In the genomic region with DNA sequence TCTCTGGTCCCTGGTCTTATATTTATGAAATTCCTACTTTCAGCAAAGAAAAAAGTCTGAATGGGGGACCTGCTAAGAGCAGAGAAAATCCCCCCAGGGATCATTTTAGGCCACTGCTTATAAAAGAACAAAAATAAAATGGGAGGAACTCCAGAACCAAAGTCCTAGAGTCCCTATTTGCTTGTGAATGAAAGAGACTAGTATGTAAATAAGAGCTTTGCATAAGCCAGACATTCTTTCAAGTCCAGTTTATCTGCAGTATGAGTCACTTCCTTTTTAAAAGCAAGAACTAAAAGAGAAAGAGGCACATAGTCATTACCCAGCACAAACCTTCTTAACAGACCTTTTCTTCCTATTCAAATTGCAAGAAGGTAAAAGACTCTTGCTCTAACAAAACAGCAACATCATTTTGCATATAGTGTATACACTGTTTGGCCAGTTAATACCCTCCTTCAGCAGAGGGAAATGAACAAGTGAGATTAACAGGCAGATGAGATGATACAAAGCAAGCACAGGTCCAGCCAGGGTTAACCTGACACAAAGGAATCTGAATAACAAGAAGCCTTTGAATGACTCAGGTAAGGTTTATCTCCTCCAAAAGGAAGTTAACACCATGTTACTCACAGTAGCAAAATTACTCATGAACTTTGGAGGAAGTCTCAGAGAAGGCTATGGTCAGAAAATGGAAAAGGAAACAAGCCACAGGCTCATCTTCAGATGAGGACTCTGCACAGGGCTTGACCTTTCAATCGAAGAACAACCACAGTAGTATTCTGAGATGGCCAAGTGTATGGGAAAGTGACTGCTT, we compare ENCODE assay signal across 1 cellular context.
TF ChIP-seq lines count a peak whose summit lies in the region.

No MANE protein-coding gene starts in this region.

TF ChIP-seq in H1, 55 proteins besides CTCF, POLR2A, EP300 and RAD21:
- TF ChIP-seq SP4 (IDR thresholded peaks at IDR 0.05; ENCODE audit: low read length) (no peak), SP1 (IDR thresholded peaks at IDR 0.05; ENCODE audit: low read depth, low read length) (peak; percentile 61; the same call in 1 of the 2 replicates), JUND (IDR thresholded peaks at IDR 0.05; ENCODE audit: low read length) (peak; percentile 93), MAFK (IDR thresholded peaks at IDR 0.05; ENCODE audit: low read depth, low read length) (0 out of 2 replicates have a peak, but pooled peaks have one; percentile 39), ASH2L (IDR thresholded peaks at IDR 0.05; ENCODE audit: low read length) (peak; percentile 48), KDM4A (IDR thresholded peaks at IDR 0.05; ENCODE audit: low read depth, low read length, severe bottlenecking) (peak; percentile 12), POU5F1 (IDR thresholded peaks at IDR 0.05; ENCODE audit: low read depth, low read length) (no peak), TBP (IDR thresholded peaks at IDR 0.05; ENCODE audit: low read depth, low read length) (no peak), CBX5 (IDR thresholded peaks at IDR 0.05; ENCODE audit: low read depth, low read length) (no peak), GTF2F1 (IDR thresholded peaks at IDR 0.05; ENCODE audit: borderline replicate concordance, low read depth, low read length) (no peak)
- TF ChIP-seq, protein P1, sequence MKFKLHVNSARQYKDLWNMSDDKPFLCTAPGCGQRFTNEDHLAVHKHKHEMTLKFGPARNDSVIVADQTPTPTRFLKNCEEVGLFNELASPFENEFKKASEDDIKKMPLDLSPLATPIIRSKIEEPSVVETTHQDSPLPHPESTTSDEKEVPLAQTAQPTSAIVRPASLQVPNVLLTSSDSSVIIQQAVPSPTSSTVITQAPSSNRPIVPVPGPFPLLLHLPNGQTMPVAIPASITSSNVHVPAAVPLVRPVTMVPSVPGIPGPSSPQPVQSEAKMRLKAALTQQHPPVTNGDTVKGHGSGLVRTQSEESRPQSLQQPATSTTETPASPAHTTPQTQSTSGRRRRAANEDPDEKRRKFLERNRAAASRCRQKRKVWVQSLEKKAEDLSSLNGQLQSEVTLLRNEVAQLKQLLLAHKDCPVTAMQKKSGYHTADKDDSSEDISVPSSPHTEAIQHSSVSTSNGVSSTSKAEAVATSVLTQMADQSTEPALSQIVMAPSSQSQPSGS (IDR thresholded peaks at IDR 0.05; ENCODE audit: low read length), result peak; percentile 76
- TF ChIP-seq, protein P2, sequence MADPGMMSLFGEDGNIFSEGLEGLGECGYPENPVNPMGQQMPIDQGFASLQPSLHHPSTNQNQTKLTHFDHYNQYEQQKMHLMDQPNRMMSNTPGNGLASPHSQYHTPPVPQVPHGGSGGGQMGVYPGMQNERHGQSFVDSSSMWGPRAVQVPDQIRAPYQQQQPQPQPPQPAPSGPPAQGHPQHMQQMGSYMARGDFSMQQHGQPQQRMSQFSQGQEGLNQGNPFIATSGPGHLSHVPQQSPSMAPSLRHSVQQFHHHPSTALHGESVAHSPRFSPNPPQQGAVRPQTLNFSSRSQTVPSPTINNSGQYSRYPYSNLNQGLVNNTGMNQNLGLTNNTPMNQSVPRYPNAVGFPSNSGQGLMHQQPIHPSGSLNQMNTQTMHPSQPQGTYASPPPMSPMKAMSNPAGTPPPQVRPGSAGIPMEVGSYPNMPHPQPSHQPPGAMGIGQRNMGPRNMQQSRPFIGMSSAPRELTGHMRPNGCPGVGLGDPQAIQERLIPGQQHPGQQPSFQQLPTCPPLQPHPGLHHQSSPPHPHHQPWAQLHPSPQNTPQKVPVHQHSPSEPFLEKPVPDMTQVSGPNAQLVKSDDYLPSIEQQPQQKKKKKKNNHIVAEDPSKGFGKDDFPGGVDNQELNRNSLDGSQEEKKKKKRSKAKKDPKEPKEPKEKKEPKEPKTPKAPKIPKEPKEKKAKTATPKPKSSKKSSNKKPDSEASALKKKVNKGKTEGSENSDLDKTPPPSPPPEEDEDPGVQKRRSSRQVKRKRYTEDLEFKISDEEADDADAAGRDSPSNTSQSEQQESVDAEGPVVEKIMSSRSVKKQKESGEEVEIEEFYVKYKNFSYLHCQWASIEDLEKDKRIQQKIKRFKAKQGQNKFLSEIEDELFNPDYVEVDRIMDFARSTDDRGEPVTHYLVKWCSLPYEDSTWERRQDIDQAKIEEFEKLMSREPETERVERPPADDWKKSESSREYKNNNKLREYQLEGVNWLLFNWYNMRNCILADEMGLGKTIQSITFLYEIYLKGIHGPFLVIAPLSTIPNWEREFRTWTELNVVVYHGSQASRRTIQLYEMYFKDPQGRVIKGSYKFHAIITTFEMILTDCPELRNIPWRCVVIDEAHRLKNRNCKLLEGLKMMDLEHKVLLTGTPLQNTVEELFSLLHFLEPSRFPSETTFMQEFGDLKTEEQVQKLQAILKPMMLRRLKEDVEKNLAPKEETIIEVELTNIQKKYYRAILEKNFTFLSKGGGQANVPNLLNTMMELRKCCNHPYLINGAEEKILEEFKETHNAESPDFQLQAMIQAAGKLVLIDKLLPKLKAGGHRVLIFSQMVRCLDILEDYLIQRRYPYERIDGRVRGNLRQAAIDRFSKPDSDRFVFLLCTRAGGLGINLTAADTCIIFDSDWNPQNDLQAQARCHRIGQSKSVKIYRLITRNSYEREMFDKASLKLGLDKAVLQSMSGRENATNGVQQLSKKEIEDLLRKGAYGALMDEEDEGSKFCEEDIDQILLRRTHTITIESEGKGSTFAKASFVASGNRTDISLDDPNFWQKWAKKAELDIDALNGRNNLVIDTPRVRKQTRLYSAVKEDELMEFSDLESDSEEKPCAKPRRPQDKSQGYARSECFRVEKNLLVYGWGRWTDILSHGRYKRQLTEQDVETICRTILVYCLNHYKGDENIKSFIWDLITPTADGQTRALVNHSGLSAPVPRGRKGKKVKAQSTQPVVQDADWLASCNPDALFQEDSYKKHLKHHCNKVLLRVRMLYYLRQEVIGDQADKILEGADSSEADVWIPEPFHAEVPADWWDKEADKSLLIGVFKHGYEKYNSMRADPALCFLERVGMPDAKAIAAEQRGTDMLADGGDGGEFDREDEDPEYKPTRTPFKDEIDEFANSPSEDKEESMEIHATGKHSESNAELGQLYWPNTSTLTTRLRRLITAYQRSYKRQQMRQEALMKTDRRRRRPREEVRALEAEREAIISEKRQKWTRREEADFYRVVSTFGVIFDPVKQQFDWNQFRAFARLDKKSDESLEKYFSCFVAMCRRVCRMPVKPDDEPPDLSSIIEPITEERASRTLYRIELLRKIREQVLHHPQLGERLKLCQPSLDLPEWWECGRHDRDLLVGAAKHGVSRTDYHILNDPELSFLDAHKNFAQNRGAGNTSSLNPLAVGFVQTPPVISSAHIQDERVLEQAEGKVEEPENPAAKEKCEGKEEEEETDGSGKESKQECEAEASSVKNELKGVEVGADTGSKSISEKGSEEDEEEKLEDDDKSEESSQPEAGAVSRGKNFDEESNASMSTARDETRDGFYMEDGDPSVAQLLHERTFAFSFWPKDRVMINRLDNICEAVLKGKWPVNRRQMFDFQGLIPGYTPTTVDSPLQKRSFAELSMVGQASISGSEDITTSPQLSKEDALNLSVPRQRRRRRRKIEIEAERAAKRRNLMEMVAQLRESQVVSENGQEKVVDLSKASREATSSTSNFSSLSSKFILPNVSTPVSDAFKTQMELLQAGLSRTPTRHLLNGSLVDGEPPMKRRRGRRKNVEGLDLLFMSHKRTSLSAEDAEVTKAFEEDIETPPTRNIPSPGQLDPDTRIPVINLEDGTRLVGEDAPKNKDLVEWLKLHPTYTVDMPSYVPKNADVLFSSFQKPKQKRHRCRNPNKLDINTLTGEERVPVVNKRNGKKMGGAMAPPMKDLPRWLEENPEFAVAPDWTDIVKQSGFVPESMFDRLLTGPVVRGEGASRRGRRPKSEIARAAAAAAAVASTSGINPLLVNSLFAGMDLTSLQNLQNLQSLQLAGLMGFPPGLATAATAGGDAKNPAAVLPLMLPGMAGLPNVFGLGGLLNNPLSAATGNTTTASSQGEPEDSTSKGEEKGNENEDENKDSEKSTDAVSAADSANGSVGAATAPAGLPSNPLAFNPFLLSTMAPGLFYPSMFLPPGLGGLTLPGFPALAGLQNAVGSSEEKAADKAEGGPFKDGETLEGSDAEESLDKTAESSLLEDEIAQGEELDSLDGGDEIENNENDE (IDR thresholded peaks at IDR 0.05; ENCODE audit: insufficient replicate concordance, low read length), result peak; percentile 95
